Comparison of ENCODE assay signal across 34 cellular contexts in genomic region chr11:102934735-102935134, GRCh38. TPM values are rescaled to one million over a fixed set of nuclear protein-coding genes. Genes with fewer than 3 reads are reported as not detected.
"Had no signal": no experiment of that assay in that cellular context is flagged by ENCODE, and none has a peak within 500 bp of the region (broad histone marks: within the 10 kb centered on the region; RNA-seq: fewer than 3 reads in every experiment).

No MANE protein-coding gene starts in this region.

- H3K27me3 ChIP-seq: neural progenitor cell, ovary, testis, tibial artery, transverse colon, upper lobe of right lung, uterus had no signal

- H3K79me2 ChIP-seq: parathyroid adenoma had no signal

- H3K9me3 Mint-ChIP-seq: natural killer cell; nephron; neural progenitor cell; stimulated activated memory B cell treated with anti-CD40 and anti-IgM and Interleukin-4, amounts not matched to agents 10 μg/mL and 1 μg/mL and 100 μg/mL, for 72 hours; stimulated activated naive CD8-positive, alpha-beta T cell treated with anti-CD3 and anti-CD28 coated beads, Interleukin-15, amount 100 ng/mL, for 72 hours; type B pancreatic cell had no signal

- H3K36me3 Mint-ChIP-seq: natural killer cell; neural progenitor cell; stimulated activated memory B cell treated with anti-CD40 and anti-IgM and Interleukin-4, amounts not matched to agents 10 μg/mL and 1 μg/mL and 100 μg/mL, for 72 hours; type B pancreatic cell had no signal

- H3K4me1 Mint-ChIP-seq: natural killer cell; nephron; neural progenitor cell; stimulated activated memory B cell treated with anti-CD40 and anti-IgM and Interleukin-4, amounts not matched to agents 10 μg/mL and 1 μg/mL and 100 μg/mL, for 72 hours; stimulated activated naive CD8-positive, alpha-beta T cell treated with anti-CD3 and anti-CD28 coated beads, Interleukin-15, amount 100 ng/mL, for 72 hours had no signal

- H3K9me3 ChIP-seq: ovary, psoas muscle, spleen, suprapubic skin, testis, tibial artery, transverse colon, upper lobe of right lung, uterus had no signal

- H3K36me3 ChIP-seq: neural progenitor cell, ovary, spleen, suprapubic skin, tibial artery, transverse colon, upper lobe of right lung, uterus had no signal

- H3K27ac ChIP-seq: neural progenitor cell, ovary, parathyroid adenoma, psoas muscle, skin epidermis, spleen, suprapubic skin, testis, tibial artery, transverse colon, upper lobe of right lung, uterus had no signal

- H3K9ac ChIP-seq: neural progenitor cell, parathyroid adenoma had no signal

- DNase-seq: natural killer cell; occipital lobe; ovary; posterior cingulate gyrus; psoas muscle; right cardiac atrium; spleen; stimulated activated CD4-positive, alpha-beta T cell treated with anti-CD3 and anti-CD28 coated beads, Interleukin-12 subunit alpha, Interleukin-12 subunit beta, amount 100 ng/mL, for 4 hours; stimulated activated CD4-positive, alpha-beta T cell treated with anti-CD3 and anti-CD28 coated beads, Interleukin-1b, Interleukin-23, amount 100 ng/mL, for 48 hours; stimulated activated CD4-positive, alpha-beta T cell treated with anti-CD3 and anti-CD28 coated beads, Interleukin-4, amount 100 ng/mL, for 1 hour; stimulated activated CD4-positive, alpha-beta T cell treated with anti-CD3 and anti-CD28 coated beads, Interleukin-4, amount 100 ng/mL, for 4 hours; stimulated activated CD8-positive, alpha-beta memory T cell treated with anti-CD3 and anti-CD28 coated beads, Interleukin-4, amount 100 ng/mL, for 48 hours; stimulated activated naive CD4-positive, alpha-beta T cell; stimulated activated naive CD8-positive, alpha-beta T cell treated with anti-CD3 and anti-CD28 coated beads, Interleukin-15, amount 100 ng/mL, for 72 hours; stimulated activated naive CD8-positive, alpha-beta T cell treated with anti-CD3 and anti-CD28 coated beads, Interleukin-15, Interleukin-2, amounts not matched to agents 100 U/mL and 50 U/mL, for 24 hours; substantia nigra; testis; tibial artery; transverse colon; upper lobe of right lung; uterus had no signal

- H2AFZ ChIP-seq: neural progenitor cell, parathyroid adenoma had no signal

- H3K4me3 ChIP-seq: neural progenitor cell, ovary, psoas muscle, skin epidermis, smooth muscle cell, spleen, suprapubic skin, testis, tibial artery, transverse colon, upper lobe of right lung, uterus had no signal

- H3K4me3 Mint-ChIP-seq: natural killer cell; nephron; neural progenitor cell; stimulated activated memory B cell treated with anti-CD40 and anti-IgM and Interleukin-4, amounts not matched to agents 10 μg/mL and 1 μg/mL and 100 μg/mL, for 72 hours; stimulated activated naive CD8-positive, alpha-beta T cell treated with anti-CD3 and anti-CD28 coated beads, Interleukin-15, amount 100 ng/mL, for 72 hours; type B pancreatic cell had no signal

- ATAC-seq: natural killer cell; psoas muscle; right cardiac atrium; sciatic nerve; stimulated activated memory B cell treated with anti-CD40 and anti-IgM and Interleukin-4, amounts not matched to agents 10 μg/mL and 1 μg/mL and 100 μg/mL, for 72 hours; stimulated activated naive CD8-positive, alpha-beta T cell treated with anti-CD3 and anti-CD28 coated beads, Interleukin-15, amount 100 ng/mL, for 72 hours; stimulated activated naive CD8-positive, alpha-beta T cell treated with anti-CD3 and anti-CD28 coated beads, Interleukin-15, Interleukin-2, amounts not matched to agents 100 U/mL and 50 U/mL, for 24 hours; upper lobe of right lung had no signal

- H3K4me2 ChIP-seq: neural progenitor cell, smooth muscle cell had no signal

- H3K4me1 ChIP-seq: neural progenitor cell, parathyroid adenoma, psoas muscle, spleen, suprapubic skin, testis, tibial artery, upper lobe of right lung, uterus had no signal

- H3K27ac Mint-ChIP-seq: natural killer cell; neural progenitor cell; progenitor cell of endocrine pancreas; stimulated activated memory B cell treated with anti-CD40 and anti-IgM and Interleukin-4, amounts not matched to agents 10 μg/mL and 1 μg/mL and 100 μg/mL, for 72 hours; stimulated activated naive CD8-positive, alpha-beta T cell treated with anti-CD3 and anti-CD28 coated beads, Interleukin-15, amount 100 ng/mL, for 72 hours; type B pancreatic cell had no signal

RNA-seq across cellular contexts. Expression of gene MMP13, which starts 20.8 kb away (rescaled TPM):
- total RNA-seq: natural killer cell, occipital lobe, ovary, progenitor cell of endocrine pancreas, psoas muscle, renal cortical epithelial cell, right cardiac atrium, sciatic nerve, spleen, transverse colon, upper lobe of right lung, urinary bladder, uterus had no signal
- polyA plus RNA-seq: neural cell, ovary, psoas muscle, right cardiac atrium, spleen had no signal

RNA-seq across cellular contexts. Expression of gene MMP12, which starts 60.0 kb away (rescaled TPM):
- total RNA-seq: natural killer cell, occipital lobe, ovary, progenitor cell of endocrine pancreas, psoas muscle, right cardiac atrium, suprapubic skin, uterus had no signal
- polyA plus RNA-seq: neural cell, ovary, psoas muscle, right cardiac atrium had no signal
